In genomic region chr3:32391643-32392529, GRCh38 we compare ENCODE assay signal across 8 cellular contexts. TPM values are rescaled to one million over a fixed set of nuclear protein-coding genes. Genes with fewer than 3 reads are reported as not detected.
DNase-seq lines count a peak whose midpoint lies in the region; ATAC-seq and TF ChIP-seq lines count a peak whose summit lies in the region.

TSS of gene CMTM7 (plus strand) at chr3:32391853. CDS start at chr3:32391907, 54 bp downstream.

- intact Hi-C loops in Right ventricle myocardium superior (cut with DNase I): no loop called here
- intact Hi-C loops in posterior vena cava (cut with DNase I): no loop called here

- ATAC-seq in HG03159 (IDR thresholded peaks at IDR 0.05; ENCODE audit: unreplicated experiment): peak; percentile 50
- ATAC-seq in SK-N-SH treated with all-trans-retinoic acid at 6 μM for 48 hours: peak; percentile 89
- ATAC-seq in Right ventricle myocardium superior (ENCODE audit: poor library complexity): peak; percentile 97

- peaks cover 67% of the 10 kb centered on the region for H3K4me1 Mint-ChIP-seq in activated naive CD4-positive, alpha-beta T cell treated with anti-CD3 and anti-CD28 coated beads, Interleukin-2, amount 50 U/mL, for 24 hours

- DNase-seq in SIG-M5 treated with dmso at 0.1 percent for 504 hours (lab: John Stamatoyannopoulos, UW; ENCODE audit: unreplicated experiment) (peak; percentile 64), SIG-M5 (lab: John Stamatoyannopoulos, UW) (no peak), Right ventricle myocardium superior (peak; percentile 86), posterior vena cava (ENCODE audit: low spot score) (peak; percentile 90), Ammon's horn (ENCODE audit: low spot score) (no peak)

- H3K9me3 Mint-ChIP-seq in activated naive CD4-positive, alpha-beta T cell treated with anti-CD3 and anti-CD28 coated beads, Interleukin-2, amount 50 U/mL, for 24 hours: no peaks in the 10 kb centered on the region

- peak within 1 kb of the TSS; percentile 95 for H3K4me3 Mint-ChIP-seq in activated naive CD4-positive, alpha-beta T cell treated with anti-CD3 and anti-CD28 coated beads, Interleukin-2, amount 50 U/mL, for 24 hours

- peaks cover 1% of the 10 kb centered on the region for H3K36me3 Mint-ChIP-seq in activated naive CD4-positive, alpha-beta T cell treated with anti-CD3 and anti-CD28 coated beads, Interleukin-2, amount 50 U/mL, for 24 hours

- no peaks in the 10 kb centered on the region for H3K27me3 Mint-ChIP-seq in activated naive CD4-positive, alpha-beta T cell treated with anti-CD3 and anti-CD28 coated beads, Interleukin-2, amount 50 U/mL, for 24 hours

- H3K27ac Mint-ChIP-seq in activated naive CD4-positive, alpha-beta T cell treated with anti-CD3 and anti-CD28 coated beads, Interleukin-2, amount 50 U/mL, for 24 hours: peak within 1 kb of the TSS; percentile 99

TF ChIP-seq in SK-N-SH treated with all-trans-retinoic acid at 6 μM for 48 hours, 23 proteins besides CTCF, POLR2A, EP300 and RAD21:
- TF ChIP-seq BACH2 (CRISPR knock-in tag; IDR thresholded peaks at IDR 0.05; ENCODE audit: borderline replicate concordance) (no peak), ZFP3 (CRISPR knock-in tag; IDR thresholded peaks at IDR 0.05) (no peak), POU6F1 (CRISPR knock-in tag; IDR thresholded peaks at IDR 0.05; ENCODE audit: borderline replicate concordance, low read depth) (no peak), CSRNP3 (CRISPR knock-in tag; IDR thresholded peaks at IDR 0.05) (no peak), GLIS3 (CRISPR knock-in tag; IDR thresholded peaks at IDR 0.05) (no peak), TCF4 (CRISPR knock-in tag; IDR thresholded peaks at IDR 0.05; ENCODE audit: borderline replicate concordance) (no peak), CSDC2 (CRISPR knock-in tag; IDR thresholded peaks at IDR 0.05) (no peak), CREB5 (CRISPR knock-in tag; IDR thresholded peaks at IDR 0.05; ENCODE audit: low read depth) (no peak), RARB (CRISPR knock-in tag; IDR thresholded peaks at IDR 0.05) (no peak), ZFP30 (CRISPR knock-in tag; IDR thresholded peaks at IDR 0.05) (no peak), ZNF8 (CRISPR knock-in tag; IDR thresholded peaks at IDR 0.05) (no peak), ZNF565 (CRISPR knock-in tag; conservative IDR thresholded peaks at IDR 0.05; ENCODE audit: low read depth) (no peak), ZNF70 (CRISPR knock-in tag; IDR thresholded peaks at IDR 0.05) (no peak), SNAI2 (CRISPR knock-in tag; IDR thresholded peaks at IDR 0.05) (no peak), PPARA (CRISPR knock-in tag; IDR thresholded peaks at IDR 0.05; ENCODE audit: borderline replicate concordance) (no peak)

RNA-seq across cellular contexts. Expression of gene CMTM7, which starts in this region (rescaled TPM):
- total RNA-seq in Right ventricle myocardium superior (2.7 TPM), posterior vena cava (10 to 100 TPM in 1 of 2 donors, 1 to 10 TPM in 1; 9.2 to 10.7 TPM)

Comparison
In these comparisons a context has a peak if more than half of its experiments do, and no peak if none do; other contexts are left out.
1. DNase-seq: peak in SIG-M5 treated with dmso at 0.1 percent for 504 hours (single experiment), Right ventricle myocardium superior (single experiment) and posterior vena cava (single experiment); none in SIG-M5 (single experiment) and Ammon's horn (single experiment).
2. Peak in every context shown above with its lines, with median percentiles within 50 percentile points of each other: ATAC-seq.